ENCODE assay signal across 22 cellular contexts in genomic region chr5:176793343-176793699, GRCh38. TPM values are rescaled to one million over a fixed set of nuclear protein-coding genes. Genes with fewer than 3 reads are reported as not detected.
DNase-seq lines count a peak whose midpoint lies in the region; ATAC-seq, FAIRE-seq and TF ChIP-seq lines count a peak whose summit lies in the region.
"Had no signal": no experiment of that assay in that cellular context is flagged by ENCODE, and none has a peak within 500 bp of the region (broad histone marks: within the 10 kb centered on the region; RNA-seq: fewer than 3 reads in every experiment).

No MANE protein-coding gene starts in this region.

- 39% methylated on average over 3 of the region's 9 CpGs for WGBS in esophagus muscularis mucosa

- TF ChIP-seq CTCF in brain (conservative IDR thresholded peaks at IDR 0.05) (no peak), keratinocyte (optimal IDR thresholded peaks at IDR 0.05 in 1 of 3, IDR thresholded peaks at IDR 0.05 in 1 of 3, conservative IDR thresholded peaks at IDR 0.05 in 1 of 3; ENCODE audit: extremely low read depth in 1 of 3, insufficient read depth in 2 of 3, low read length in 3 of 3) (no peak), esophagus muscularis mucosa (IDR thresholded peaks at IDR 0.05) (no peak), HFFc6 (IDR thresholded peaks at IDR 0.05) (no peak)

- TF ChIP-seq POLR2A in esophagus muscularis mucosa (IDR thresholded peaks at IDR 0.05; ENCODE audit: low read depth) (no peak), GM12892 (IDR thresholded peaks at IDR 0.05; ENCODE audit: low read depth, low read length) (no peak)

- H4K20me1 ChIP-seq in keratinocyte (ENCODE audit: control insufficient read depth, extremely low read depth, insufficient read depth, low read length) = no peaks in the 10 kb centered on the region

- H3K36me3 ChIP-seq in keratinocyte (ENCODE audit: control insufficient read depth in 2 of 2, extremely low read depth in 1 of 2, insufficient read depth in 2 of 2, low read length in 2 of 2) (no peaks in the 10 kb centered on the region), esophagus muscularis mucosa (no peaks in the 10 kb centered on the region)
- H3K36me3 ChIP-seq: tibial nerve had no signal

- H3K36me3 Mint-ChIP-seq in brain (no peaks in the 10 kb centered on the region), HFFc6 (ENCODE audit: low read depth) (no peaks in the 10 kb centered on the region)
- H3K36me3 Mint-ChIP-seq: immature natural killer cell; natural killer cell treated with Interleukin-12 subunit alpha and Interleukin-12 subunit beta and Interleukin-15 and Interleukin-18, amount 100 ng/mL, for 72 hours; stimulated activated memory B cell treated with anti-CD40 and anti-IgM and Interleukin-4, amounts not matched to agents 10 μg/mL and 1 μg/mL and 100 μg/mL, for 72 hours had no signal

- no peak overlapping the region for H3K4me3 Mint-ChIP-seq in brain
- no peak overlapping the region for H3K4me3 Mint-ChIP-seq in HFFc6
- H3K4me3 Mint-ChIP-seq: activated CD4-positive, alpha-beta T cell treated with anti-CD3 and anti-CD28 coated beads for 36 hours; dendritic cell treated with granulocyte-macrophage colony-stimulating factor and Interleukin-4, amounts not matched to agents 40 ng/mL and 50 ng/mL, for 4 days; immature natural killer cell; natural killer cell treated with Interleukin-12 subunit alpha and Interleukin-12 subunit beta and Interleukin-15 and Interleukin-18, amount 100 ng/mL, for 72 hours; stimulated activated memory B cell treated with anti-CD40 and anti-IgM and Interleukin-4, amounts not matched to agents 10 μg/mL and 1 μg/mL and 100 μg/mL, for 72 hours had no signal

- H3K27ac Mint-ChIP-seq in brain = peak overlapping the region in 4 of 5 experiments; percentile 67 to 93 (median 86)
- no peak overlapping the region for H3K27ac Mint-ChIP-seq in HFFc6
- H3K27ac Mint-ChIP-seq: activated CD4-positive, alpha-beta T cell treated with anti-CD3 and anti-CD28 coated beads for 36 hours; dendritic cell treated with granulocyte-macrophage colony-stimulating factor and Interleukin-4, amounts not matched to agents 40 ng/mL and 50 ng/mL, for 4 days; immature natural killer cell; natural killer cell treated with Interleukin-12 subunit alpha and Interleukin-12 subunit beta and Interleukin-15 and Interleukin-18, amount 100 ng/mL, for 72 hours; stimulated activated memory B cell treated with anti-CD40 and anti-IgM and Interleukin-4, amounts not matched to agents 10 μg/mL and 1 μg/mL and 100 μg/mL, for 72 hours had no signal

- H3K27ac ChIP-seq in keratinocyte (ENCODE audit: control insufficient read depth, insufficient read depth, low read length) (no peak overlapping the region), esophagus muscularis mucosa (replicated peaks in 1 of 4) (no peak overlapping the region)
- H3K27ac ChIP-seq: GM23248, tibial nerve had no signal

- TF ChIP-seq EP300 in Ishikawa (IDR thresholded peaks at IDR 0.05; ENCODE audit: borderline replicate concordance) (no peak), esophagus muscularis mucosa (IDR thresholded peaks at IDR 0.05) (no peak)

- no peak for ATAC-seq in HG02885 (IDR thresholded peaks at IDR 0.05; ENCODE audit: poor library complexity, unreplicated experiment)
- ATAC-seq: activated CD4-positive, alpha-beta T cell treated with anti-CD3 and anti-CD28 coated beads for 36 hours; natural killer cell treated with Interleukin-12 subunit alpha and Interleukin-12 subunit beta and Interleukin-15 and Interleukin-18, amount 100 ng/mL, for 72 hours; stimulated activated memory B cell treated with anti-CD40 and anti-IgM and Interleukin-4, amounts not matched to agents 10 μg/mL and 1 μg/mL and 100 μg/mL, for 72 hours had no signal

- intact Hi-C loops in esophagus muscularis mucosa (cut with DNase I) = no loop called here

- no peaks in the 10 kb centered on the region for H3K79me2 ChIP-seq in keratinocyte (ENCODE audit: control insufficient read depth, insufficient read depth, low read length)

- H3K9me3 Mint-ChIP-seq in brain = peaks cover 0 to 8% (median 0%) of the 10 kb centered on the region in 5 experiments
- H3K9me3 Mint-ChIP-seq in HFFc6 = no peaks in the 10 kb centered on the region
- H3K9me3 Mint-ChIP-seq: dendritic cell treated with granulocyte-macrophage colony-stimulating factor and Interleukin-4, amounts not matched to agents 40 ng/mL and 50 ng/mL, for 4 days; natural killer cell treated with Interleukin-12 subunit alpha and Interleukin-12 subunit beta and Interleukin-15 and Interleukin-18, amount 100 ng/mL, for 72 hours; stimulated activated memory B cell treated with anti-CD40 and anti-IgM and Interleukin-4, amounts not matched to agents 10 μg/mL and 1 μg/mL and 100 μg/mL, for 72 hours had no signal

- no peak overlapping the region for H3K4me3 ChIP-seq in keratinocyte (ENCODE audit: control insufficient read depth in 2 of 3, extremely low read depth in 1 of 3, insufficient read depth in 2 of 3, low read depth in 1 of 3, low read length in 3 of 3)
- no peak overlapping the region for H3K4me3 ChIP-seq in esophagus muscularis mucosa
- H3K4me3 ChIP-seq: GM23248, tibial nerve had no signal

- no peaks in the 10 kb centered on the region for H3K9me1 ChIP-seq in keratinocyte (ENCODE audit: control insufficient read depth, extremely low read depth, insufficient read depth, low read length)

- peak overlapping the region; percentile 32 for H3K4me2 ChIP-seq in keratinocyte (ENCODE audit: control insufficient read depth, extremely low read depth, insufficient read depth, low read depth, low read length)

- peak overlapping the region; percentile 16 for H2AFZ ChIP-seq in keratinocyte (ENCODE audit: control insufficient read depth, low read length)
- H2AFZ ChIP-seq: GM23248 had no signal

- no peak for FAIRE-seq in keratinocyte (lab: Jason Lieb, UNC)
- FAIRE-seq in GM12892 (lab: Jason Lieb, UNC) = no peak
- FAIRE-seq: astrocyte had no signal

- H3K27me3 Mint-ChIP-seq in brain (peaks cover 20% of the 10 kb centered on the region), HFFc6 (ENCODE audit: insufficient read depth) (peaks cover 67% of the 10 kb centered on the region)

- no peaks in the 10 kb centered on the region for H3K9me3 ChIP-seq in keratinocyte (ENCODE audit: control insufficient read depth, low read depth, low read length)
- no peaks in the 10 kb centered on the region for H3K9me3 ChIP-seq in esophagus muscularis mucosa
- H3K9me3 ChIP-seq: tibial nerve had no signal

- no peak overlapping the region for H3K9ac ChIP-seq in keratinocyte (ENCODE audit: control insufficient read depth, extremely low read depth, insufficient read depth, low read length)
- H3K9ac ChIP-seq: GM23248 had no signal

- dilution Hi-C loops in keratinocyte (cut with MboI; ENCODE audit: extremely low pct_ligation_motif_present, low sequenced_read_pairs) = no loop called here

- peaks cover 72% of the 10 kb centered on the region for H3K4me1 Mint-ChIP-seq in brain
- peaks cover 24% of the 10 kb centered on the region for H3K4me1 Mint-ChIP-seq in HFFc6 (ENCODE audit: low read depth)
- H3K4me1 Mint-ChIP-seq: activated CD4-positive, alpha-beta T cell treated with anti-CD3 and anti-CD28 coated beads for 36 hours; immature natural killer cell; stimulated activated memory B cell treated with anti-CD40 and anti-IgM and Interleukin-4, amounts not matched to agents 10 μg/mL and 1 μg/mL and 100 μg/mL, for 72 hours had no signal

- H3K27me3 ChIP-seq in keratinocyte (ENCODE audit: control insufficient read depth, extremely low read depth, insufficient read depth, low read length) (peaks cover 26% of the 10 kb centered on the region), esophagus muscularis mucosa (peaks cover 0 to 96% (median 15%) of the 10 kb centered on the region in 4 donors)

- H3K4me1 ChIP-seq in keratinocyte (ENCODE audit: control insufficient read depth, extremely low read depth, insufficient read depth, low read length) = peaks cover 29% of the 10 kb centered on the region
- no peaks in the 10 kb centered on the region for H3K4me1 ChIP-seq in esophagus muscularis mucosa
- H3K4me1 ChIP-seq: tibial nerve had no signal

- in situ Hi-C loops in G401 (cut with HindIII; ENCODE audit: low sequenced_read_pairs) = no loop called here

- TF ChIP-seq RAD21 in Ishikawa (IDR thresholded peaks at IDR 0.05; ENCODE audit: low read depth) = no peak

- DNase-seq in G401 (ENCODE audit: low spot score) (peak; percentile 84), keratinocyte (ENCODE audit: low read depth, low spot score) (no peak), esophagus muscularis mucosa (ENCODE audit: extremely low spot score) (no peak), GM12892 (ENCODE audit: insufficient read length) (no peak), HFFc6 (no peak)
- DNase-seq: activated CD4-positive, alpha-beta T cell treated with anti-CD3 and anti-CD28 coated beads for 36 hours; AML-193; GDM1; glutamatergic neuron; GM23248; immature natural killer cell; NCI-H1436 treated with DMSO at 0.1 percent for 48 hours; SHP77 had no signal

TF ChIP-seq in Ishikawa, 13 proteins besides CTCF, POLR2A, EP300 and RAD21 (continues in another document):
- TF ChIP-seq, protein P1, sequence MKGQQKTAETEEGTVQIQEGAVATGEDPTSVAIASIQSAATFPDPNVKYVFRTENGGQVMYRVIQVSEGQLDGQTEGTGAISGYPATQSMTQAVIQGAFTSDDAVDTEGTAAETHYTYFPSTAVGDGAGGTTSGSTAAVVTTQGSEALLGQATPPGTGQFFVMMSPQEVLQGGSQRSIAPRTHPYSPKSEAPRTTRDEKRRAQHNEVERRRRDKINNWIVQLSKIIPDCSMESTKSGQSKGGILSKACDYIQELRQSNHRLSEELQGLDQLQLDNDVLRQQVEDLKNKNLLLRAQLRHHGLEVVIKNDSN (IDR thresholded peaks at IDR 0.05) = no peak
- no peak for TF ChIP-seq TAF1 (IDR thresholded peaks at IDR 0.05; ENCODE audit: low read depth)
- TF ChIP-seq CEBPB (IDR thresholded peaks at IDR 0.05) = no peak
- TF ChIP-seq, protein P2, sequence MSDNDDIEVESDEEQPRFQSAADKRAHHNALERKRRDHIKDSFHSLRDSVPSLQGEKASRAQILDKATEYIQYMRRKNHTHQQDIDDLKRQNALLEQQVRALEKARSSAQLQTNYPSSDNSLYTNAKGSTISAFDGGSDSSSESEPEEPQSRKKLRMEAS (IDR thresholded peaks at IDR 0.05) = peak; percentile 23; the same call in 1 of the 2 replicates

RNA-seq across cellular contexts. Expression of gene UNC5A, which starts 17.0 kb away (rescaled TPM):
- not detected in 2 replicates for total RNA-seq in G401 (2014; rRNA removed; shearing (Covaris generic))
- polyA plus RNA-seq in brain (ENCODE audit: insufficient read depth, low read depth, low replicate concordance) = 50.6 TPM
- 0.03 to 0.05 TPM in 2 of 3 replicates, not detected in the other for polyA plus RNA-seq in keratinocyte
- polyA plus RNA-seq in keratinocyte (2011; ENCODE audit: low read depth) = not detected
- polyA plus RNA-seq in keratinocyte (2011; cell fraction: cytosol; rRNA removed) = 0.02 and 0.10 TPM in 2 replicates
- polyA plus RNA-seq in keratinocyte (2011; cell fraction: nucleus; rRNA removed) = 0.10 and 0.12 TPM in 2 replicates
- 0.09 TPM in 1 of 2 replicates, not detected in the other for polyA plus RNA-seq in keratinocyte (2012; ENCODE audit: low replicate concordance)
- polyA minus RNA-seq in keratinocyte = not detected in 3 replicates
- polyA minus RNA-seq in keratinocyte (2011; cell fraction: cytosol; rRNA and poly(A)+ RNA removed) = not detected
- polyA minus RNA-seq in keratinocyte (2011; cell fraction: nucleus; rRNA and poly(A)+ RNA removed) = 0.21 and 0.47 TPM in 2 replicates
- total RNA-seq in esophagus muscularis mucosa = not detected
- not detected for polyA plus RNA-seq in GM12892 (2012; ENCODE audit: missing spikeins)
- total RNA-seq in HFFc6 (2021; fragmentation: NEBNext Ultra II Directional; extraction: Animal tissue kit (Norgen Biotek cat#: 25700)) = not detected
- total RNA-seq: activated CD4-positive, alpha-beta T cell treated with anti-CD3 and anti-CD28 coated beads for 36 hours; GM23248; natural killer cell treated with Interleukin-12 subunit alpha and Interleukin-12 subunit beta and Interleukin-15 and Interleukin-18, amount 100 ng/mL, for 72 hours; T-helper 2 cell treated with Interferon-gamma antibody and Interleukin-4, amounts not matched to agents 100 ng/mL and 5 ng/mL, for 36 hours; tibial nerve had no signal
- polyA plus RNA-seq: GM23248, immature natural killer cell had no signal
